ENCODE assay signal across 8 cellular contexts in the genomic region with DNA sequence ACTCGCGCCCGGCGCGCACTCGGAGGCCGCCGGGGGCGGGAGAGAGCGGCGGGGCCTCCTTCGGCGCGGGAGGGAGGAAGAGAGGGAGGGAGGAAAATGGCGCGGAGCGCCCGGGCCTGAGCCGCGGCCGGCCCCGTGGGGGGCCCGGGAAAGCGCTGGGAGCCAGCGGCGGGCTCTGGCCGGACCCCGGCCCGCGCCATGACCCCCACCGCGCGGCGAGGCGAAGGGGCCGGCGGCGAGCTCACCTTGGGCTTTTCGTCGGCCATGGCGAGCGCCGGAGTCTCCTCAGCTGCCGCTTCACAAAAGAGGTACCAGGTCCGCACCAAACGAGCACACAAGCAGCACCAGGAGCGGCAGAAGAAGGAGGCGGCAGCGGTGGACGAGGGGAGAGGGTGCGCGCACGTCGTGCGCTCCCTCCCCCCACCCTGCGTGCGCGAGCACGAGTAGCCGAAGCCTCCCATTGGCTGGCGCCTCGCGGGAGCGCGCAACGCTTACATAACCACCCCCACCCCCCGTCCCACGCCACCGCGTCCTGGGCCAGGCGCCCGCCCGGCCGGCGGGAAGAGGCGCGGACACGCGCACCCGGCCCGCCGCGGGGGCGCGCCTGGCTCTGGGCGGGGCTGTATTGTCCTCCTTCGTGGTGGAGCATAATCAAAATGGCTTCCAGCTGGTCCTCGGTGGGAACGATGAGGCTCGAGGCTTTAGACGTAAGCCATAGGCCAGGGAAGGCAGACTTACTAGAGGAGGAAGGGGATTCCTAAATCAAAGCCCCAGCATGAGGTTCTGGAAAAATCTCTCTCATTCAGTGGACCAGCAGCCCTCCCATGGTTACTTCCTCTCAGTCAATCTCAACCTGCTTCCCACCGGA. TPM values are rescaled to one million over a fixed set of nuclear protein-coding genes. Genes with fewer than 3 reads are reported as not detected.
DNase-seq lines count a peak whose midpoint lies in the region; ATAC-seq and TF ChIP-seq lines count a peak whose summit lies in the region.

A gene (minus strand): TSS at position 391 of the 868 bp plus-strand sequence. CDS start 125 bp downstream, at position 266.

- peak within 1 kb of the TSS; percentile 98 for H3K4me3 ChIP-seq in kidney epithelial cell (ENCODE audit: low read depth, low read length)

- H3K27me3 ChIP-seq in kidney epithelial cell (ENCODE audit: control insufficient read depth, insufficient read depth, low read length): no peaks in the 10 kb centered on the region

- H3K36me3 ChIP-seq in kidney epithelial cell (ENCODE audit: control insufficient read depth, insufficient read depth, low read length): no peaks in the 10 kb centered on the region

- peak; percentile 67 for ATAC-seq in GM19043 (IDR thresholded peaks at IDR 0.05; ENCODE audit: low read depth, unreplicated experiment)
- peak; percentile 80 for ATAC-seq in HG03354 (IDR thresholded peaks at IDR 0.05; ENCODE audit: poor library complexity, severe bottlenecking, unreplicated experiment)

- DNase-seq in AML-193 (lab: John Stamatoyannopoulos, UW) (peak; percentile 87 to 88), NCI-H446 treated with DMSO at 0.1 percent for 48 hours (lab: John Stamatoyannopoulos, UW) (peak; percentile 84), cerebellum (ENCODE audit: low spot score) (peak; percentile 98), kidney epithelial cell (ENCODE audit: low read depth) (peak; percentile 61)
- peak; percentile 95 for DNase-seq in activated CD4-positive, alpha-beta T cell treated with anti-CD3 and anti-CD28 coated beads for 1 hour
- peak; percentile 97 for DNase-seq in stimulated activated CD4-positive, alpha-beta T cell treated with anti-CD3 and anti-CD28 coated beads, Interleukin-15, amount 100 ng/mL, for 24 hours

- no peak for TF ChIP-seq CTCF in kidney epithelial cell (IDR thresholded peaks at IDR 0.05; ENCODE audit: insufficient read depth, low read length, poor library complexity, severe bottlenecking)

RNA-seq across cellular contexts. Expression of the gene that starts here (rescaled TPM):
- total RNA-seq in cerebellum (116 TPM), kidney epithelial cell (61.9 and 76.0 TPM in 2 replicates)

Comparison
In these comparisons a context has a peak if more than half of its experiments do, and no peak if none do; other contexts are left out.
1. Peak in every context shown above with its lines: DNase-seq, ATAC-seq and H3K4me3 ChIP-seq.